Comparison of ENCODE assay signal across 38 cellular contexts in genomic region chr11:120296554-120296953, GRCh38. TPM values are rescaled to one million over a fixed set of nuclear protein-coding genes. Genes with fewer than 3 reads are reported as not detected.
"Had no signal": no experiment of that assay in that cellular context is flagged by ENCODE, and none has a peak within 500 bp of the region (broad histone marks: within the 10 kb centered on the region; RNA-seq: fewer than 3 reads in every experiment).

No MANE protein-coding gene starts in this region.

- H3K4me3 ChIP-seq: MG63 had no signal

- DNase-seq: Kasumi-1, MG63, MM.1S, MV-4-11, NCI-H1048, NCI-H1092, NCI-H1092 treated with DMSO at 0.1 percent for 48 hours, NCI-H1105, NCI-H1105 treated with DMSO at 0.1 percent for 48 hours, NCI-H1417, NCI-H1417 treated with DMSO at 0.1 percent for 48 hours, NCI-H1436, NCI-H1436 treated with DMSO at 0.1 percent for 48 hours, NCI-H146, NCI-H1694, NCI-H1694 treated with DMSO at 0.1 percent for 48 hours, NCI-H187, NCI-H187 treated with DMSO at 0.1 percent for 48 hours, NCI-H1930, NCI-H2029, NCI-H2029 treated with DMSO at 0.1 percent for 48 hours, NCI-H2081, NCI-H2081 treated with DMSO at 0.1 percent for 48 hours, NCI-H2107, NCI-H2171, NCI-H2171 treated with DMSO at 0.1 percent for 48 hours, NCI-H2227 treated with DMSO at 0.1 percent for 48 hours, NCI-H226, NCI-H345, NCI-H446, NCI-H446 treated with DMSO at 0.1 percent for 48 hours, NCI-H510A, NCI-H510A treated with DMSO at 0.1 percent for 48 hours, NCI-H524, NCI-H524 treated with DMSO at 0.1 percent for 48 hours had no signal

- H3K36me3 ChIP-seq: MG63 had no signal

- H3K9me3 ChIP-seq: MG63 had no signal

RNA-seq across cellular contexts. Expression of gene POU2F3, which starts 56.6 kb away (rescaled TPM):
- total RNA-seq: LHCN-M2, MCF 10A, NCI-H460 had no signal
